ENCODE assay signal across 8 cellular contexts in the genomic region with DNA sequence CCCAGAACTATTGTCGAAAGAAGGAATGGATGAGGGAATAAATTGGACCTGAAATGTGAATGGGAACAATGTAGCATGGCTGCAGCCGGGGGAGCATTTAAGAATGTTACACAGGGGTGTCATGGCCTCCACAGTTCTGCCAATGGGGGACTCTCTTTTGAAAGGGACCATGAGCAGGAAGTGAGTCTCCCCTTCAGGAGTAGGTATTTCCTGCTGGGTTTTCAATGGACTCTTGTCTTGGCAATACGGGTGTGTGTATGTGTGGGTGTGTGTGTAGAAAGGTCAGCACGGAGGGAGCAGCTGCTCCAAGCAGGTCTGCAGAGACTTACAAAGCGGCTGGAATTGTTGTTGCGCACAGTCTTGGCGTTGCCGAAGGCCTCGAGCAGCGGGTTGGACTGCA. TPM values are rescaled to one million over a fixed set of nuclear protein-coding genes. Genes with fewer than 3 reads are reported as not detected.
A peak's percentile ranks its signal among the peaks of the same experiment; 100 is the strongest.
DNase-seq lines count a peak whose midpoint lies in the region; ATAC-seq, FAIRE-seq and TF ChIP-seq lines count a peak whose summit lies in the region.

No MANE protein-coding gene starts in this region.

- intact Hi-C loops in head of caudate nucleus (cut with DNase I), result no loop called here

- TF ChIP-seq CTCF in AG10803 (conservative IDR thresholded peaks at IDR 0.05; ENCODE audit: low read length), result no peak
- TF ChIP-seq CTCF in fibroblast of the aortic adventitia (IDR thresholded peaks at IDR 0.05; ENCODE audit: insufficient read depth, low read length), result no peak

- H3K4me3 ChIP-seq in AG10803 (ENCODE audit: low read length) (no peak overlapping the region), fibroblast of the aortic adventitia (ENCODE audit: low read depth, low read length) (no peak overlapping the region)

- DNase-seq in AG10803 (ENCODE audit: low read depth) (peak; percentile 9), H54 (ENCODE audit: insufficient read length, low spot score) (peak; percentile 44), SK-MEL-5 (ENCODE audit: low read depth, low spot score) (peak; percentile 66), fibroblast of the aortic adventitia (ENCODE audit: low read depth) (peak; percentile 27), T1000 (lab: John Stamatoyannopoulos, UW) (no peak), hypothalamus (lab: John Stamatoyannopoulos, UW) (no peak), head of caudate nucleus (no peak)

- no peak for TF ChIP-seq POLR2A in H54 (IDR thresholded peaks at IDR 0.05; ENCODE audit: low read depth, low read length)

- FAIRE-seq in H54 (lab: Jason Lieb, UNC), result no peak

- in situ Hi-C loops in SK-MEL-5 (cut with HindIII; ENCODE audit: low pct_unique_long_range_greater_than_20kb, low sequenced_read_pairs), result no loop called here

- ATAC-seq in HG03025 (IDR thresholded peaks at IDR 0.05; ENCODE audit: low FRiP score, unreplicated experiment), result no peak

RNA-seq across cellular contexts. Expression of a gene that starts 24.4 kb away (rescaled TPM):
- total RNA-seq in SK-MEL-5 (2014; rRNA removed; shearing (Covaris generic)), result 0.05 and 0.27 TPM in 2 replicates
- 0.40 and 1.6 TPM in 2 replicates for polyA plus RNA-seq in SK-MEL-5 (2015; cell fraction: cytosol; rRNA removed)
- 0.04 and 0.51 TPM in 2 replicates for polyA plus RNA-seq in SK-MEL-5 (2015; cell fraction: nucleus; rRNA removed)
- total RNA-seq in fibroblast of the aortic adventitia (ENCODE audit: low replicate concordance), result 0.09 and 0.41 TPM in 2 replicates

RNA-seq across cellular contexts. Expression of a gene that starts 38.8 kb away (rescaled TPM):
- total RNA-seq in SK-MEL-5 (2014; rRNA removed; shearing (Covaris generic)), result 0.90 and 3.4 TPM in 2 replicates
- polyA plus RNA-seq in SK-MEL-5 (2015; cell fraction: cytosol; rRNA removed), result 15.3 and 17.1 TPM in 2 replicates
- 14.0 and 40.1 TPM in 2 replicates for polyA plus RNA-seq in SK-MEL-5 (2015; cell fraction: nucleus; rRNA removed)
- 4.4 and 6.4 TPM in 2 replicates for total RNA-seq in fibroblast of the aortic adventitia (ENCODE audit: low replicate concordance)

RNA-seq across cellular contexts. Expression of a gene that starts 50.4 kb away (rescaled TPM):
- total RNA-seq in SK-MEL-5 (2014; rRNA removed; shearing (Covaris generic)), result not detected in 2 replicates
- polyA plus RNA-seq in SK-MEL-5 (2015; cell fraction: cytosol; rRNA removed), result not detected in 2 replicates
- polyA plus RNA-seq in SK-MEL-5 (2015; cell fraction: nucleus; rRNA removed), result not detected in 2 replicates
- not detected in 2 replicates for total RNA-seq in fibroblast of the aortic adventitia (ENCODE audit: low replicate concordance)

RNA-seq across cellular contexts. Expression of a gene that starts 57.7 kb away (rescaled TPM):
- total RNA-seq in SK-MEL-5 (2014; rRNA removed; shearing (Covaris generic)), result not detected in 2 replicates
- not detected in 2 replicates for polyA plus RNA-seq in SK-MEL-5 (2015; cell fraction: cytosol; rRNA removed)
- not detected in 2 replicates for polyA plus RNA-seq in SK-MEL-5 (2015; cell fraction: nucleus; rRNA removed)
- 15.8 and 18.5 TPM in 2 replicates for total RNA-seq in fibroblast of the aortic adventitia (ENCODE audit: low replicate concordance)

Comparison
In these comparisons a context has a peak if more than half of its experiments do, and no peak if none do; other contexts are left out.
1. DNase-seq: peak in AG10803 (single experiment), H54 (single experiment), SK-MEL-5 (single experiment) and fibroblast of the aortic adventitia (single experiment); none in T1000 (single experiment), hypothalamus (0 of 51) and head of caudate nucleus (0 of 42).